19 cellular contexts compared by ENCODE assay signal in the genomic region with DNA sequence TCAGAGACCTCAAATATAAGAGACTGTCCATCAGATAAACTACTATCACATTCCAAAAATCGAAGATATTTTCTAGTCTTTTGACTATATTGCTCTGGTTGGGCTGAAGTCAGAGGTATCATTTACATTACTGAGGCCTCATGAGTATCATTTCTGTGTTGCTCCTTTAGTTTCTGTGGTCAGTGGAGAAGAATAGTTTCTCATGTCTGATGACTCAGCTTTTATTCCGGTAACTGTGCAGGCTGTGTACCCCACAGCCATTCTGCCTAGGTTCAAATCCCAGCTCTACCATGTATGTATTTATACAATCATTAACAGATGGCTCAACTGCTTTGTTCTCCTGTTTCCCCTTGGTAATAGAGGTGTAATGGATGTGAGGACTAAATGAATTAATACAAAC.
DNase-seq lines count a peak whose midpoint lies in the region; ATAC-seq and TF ChIP-seq lines count a peak whose summit lies in the region.
"Had no signal": no experiment of that assay in that cellular context is flagged by ENCODE, and none has a peak within 500 bp of the region (broad histone marks: within the 10 kb centered on the region; RNA-seq: fewer than 3 reads in every experiment).

No MANE protein-coding gene starts in this region.

- WGBS in hepatocyte (ENCODE audit: low lambda C conversion rate, missing lambda C conversion rate), result 81% methylated on average over 2 of the region's 2 CpGs

- no peaks in the 10 kb centered on the region for H3K36me3 Mint-ChIP-seq in CD14-positive monocyte
- H3K36me3 Mint-ChIP-seq: mesothelial cell of epicardium had no signal

- H3K27me3 Mint-ChIP-seq in CD14-positive monocyte (ENCODE audit: low read depth in 3 of 3), result peaks cover 2 to 6% (median 3%) of the 10 kb centered on the region in 3 donors

- H3K4me3 Mint-ChIP-seq in CD14-positive monocyte, result no peak overlapping the region
- H3K4me3 Mint-ChIP-seq: activated CD4-positive, alpha-beta T cell treated with anti-CD3 and anti-CD28 coated beads, Interleukin-2, amount 10 ng/mL, durations not matched to agents 24 days and 14 days; mesothelial cell of epicardium; neural crest cell had no signal

- H3K36me3 ChIP-seq in adipocyte (ENCODE audit: control insufficient read depth, insufficient read depth, low read length, severe bottlenecking) (no peaks in the 10 kb centered on the region), hepatocyte (replicated peaks; ENCODE audit: insufficient read depth, low read depth) (no peaks in the 10 kb centered on the region)
- H3K36me3 ChIP-seq: HAP-1 had no signal

- H3K9me3 Mint-ChIP-seq in CD14-positive monocyte, result peaks cover 0 to 5% (median 2%) of the 10 kb centered on the region in 7 donors
- H3K9me3 Mint-ChIP-seq: activated CD4-positive, alpha-beta T cell treated with anti-CD3 and anti-CD28 coated beads, Interleukin-2, amount 10 ng/mL, durations not matched to agents 24 days and 14 days; mesothelial cell of epicardium; neural crest cell had no signal

- H3K79me2 ChIP-seq in hepatocyte, result no peaks in the 10 kb centered on the region

- no peak overlapping the region for H2AFZ ChIP-seq in hepatocyte

- intact Hi-C loops in CD14-positive monocyte (cut with micrococcal nuclease), result no loop called here

- no peaks in the 10 kb centered on the region for H3K9me2 ChIP-seq in hepatocyte (replicated peaks; ENCODE audit: insufficient read depth)

- no peak overlapping the region for H3K4me2 ChIP-seq in hepatocyte

- no peaks in the 10 kb centered on the region for H4K20me1 ChIP-seq in hepatocyte (ENCODE audit: insufficient read depth, poor library complexity, severe bottlenecking)

- H3K4me1 ChIP-seq in adipocyte (ENCODE audit: control insufficient read depth, insufficient read depth, low read length) (no peaks in the 10 kb centered on the region), hepatocyte (ENCODE audit: insufficient read depth) (no peaks in the 10 kb centered on the region)
- H3K4me1 ChIP-seq: psoas muscle, testis had no signal

- H3K4me3 ChIP-seq in adipocyte (ENCODE audit: low read length), result no peak overlapping the region
- no peak overlapping the region for H3K4me3 ChIP-seq in hepatocyte
- H3K4me3 ChIP-seq: HAP-1, psoas muscle, testis had no signal

- no peak overlapping the region for H3K27ac Mint-ChIP-seq in CD14-positive monocyte
- H3K27ac Mint-ChIP-seq: activated CD4-positive, alpha-beta T cell treated with anti-CD3 and anti-CD28 coated beads, Interleukin-2, amount 10 ng/mL, durations not matched to agents 24 days and 14 days; mesothelial cell of epicardium had no signal

- H3K4me1 Mint-ChIP-seq in CD14-positive monocyte, result no peaks in the 10 kb centered on the region
- H3K4me1 Mint-ChIP-seq: activated CD4-positive, alpha-beta T cell treated with anti-CD3 and anti-CD28 coated beads, Interleukin-2, amount 10 ng/mL, durations not matched to agents 24 days and 14 days had no signal

- no peak for TF ChIP-seq CTCF in hepatocyte (IDR thresholded peaks at IDR 0.05; ENCODE audit: poor library complexity)
- no peak for TF ChIP-seq CTCF in CD14-positive monocyte (IDR thresholded peaks at IDR 0.05)

- no peaks in the 10 kb centered on the region for H3K9me3 ChIP-seq in adipocyte (ENCODE audit: control insufficient read depth, low read length)
- H3K9me3 ChIP-seq in hepatocyte (ENCODE audit: low read depth), result no peaks in the 10 kb centered on the region
- H3K9me3 ChIP-seq: HAP-1, psoas muscle, testis had no signal

- DNase-seq in adipocyte (ENCODE audit: low read depth) (peak; percentile 40), non-pigmented ciliary epithelial cell (ENCODE audit: low read depth) (peak; percentile 24), hepatocyte (ENCODE audit: low spot score) (no peak), CD14-positive monocyte (ENCODE audit: low spot score) (no peak)
- DNase-seq: activated CD4-positive, alpha-beta T cell treated with anti-CD3 and anti-CD28 coated beads, Interleukin-2, amount 10 ng/mL, durations not matched to agents 24 days and 14 days; activated naive CD4-positive, alpha-beta T cell treated with Interleukin-2 at 50 U/mL for 16 hours; left cardiac atrium; NCI-H1436; NCI-H2171 treated with DMSO at 0.1 percent for 48 hours; NCI-H774; psoas muscle; stimulated activated CD4-positive, alpha-beta T cell treated with anti-CD3 and anti-CD28 coated beads, Interleukin-12 subunit alpha, Interleukin-12 subunit beta, amount 100 ng/mL, for 4 hours; testis had no signal

- ATAC-seq in GM19452 (IDR thresholded peaks at IDR 0.05; ENCODE audit: unreplicated experiment) (peak; percentile 65), HG03432 (IDR thresholded peaks at IDR 0.05; ENCODE audit: unreplicated experiment) (peak; percentile 76), HG03571 (IDR thresholded peaks at IDR 0.05; ENCODE audit: unreplicated experiment) (no peak)
- ATAC-seq: left cardiac atrium, psoas muscle had no signal

- H3K27ac ChIP-seq in hepatocyte, result no peak overlapping the region
- H3K27ac ChIP-seq: psoas muscle, testis had no signal

- no peak overlapping the region for H3K9ac ChIP-seq in adipocyte (ENCODE audit: low read length)

- no peaks in the 10 kb centered on the region for H3K27me3 ChIP-seq in adipocyte (replicated peaks; ENCODE audit: control insufficient read depth, insufficient read depth, low read length)
- H3K27me3 ChIP-seq in hepatocyte, result no peaks in the 10 kb centered on the region
- H3K27me3 ChIP-seq: testis had no signal

Comparison
In these comparisons a context has a peak if more than half of its experiments do, and no peak if none do; other contexts are left out.
1. DNase-seq: peak in adipocyte (single experiment) and non-pigmented ciliary epithelial cell (single experiment); none in hepatocyte (single experiment) and CD14-positive monocyte (single experiment).